9 cellular contexts compared by ENCODE assay signal in genomic region chr6:75935473-75935793, GRCh38.
DNase-seq lines count a peak whose midpoint lies in the region; ATAC-seq and TF ChIP-seq lines count a peak whose summit lies in the region.
"Had no signal": no experiment of that assay in that cellular context is flagged by ENCODE, and none has a peak within 500 bp of the region (broad histone marks: within the 10 kb centered on the region; RNA-seq: fewer than 3 reads in every experiment).

No MANE protein-coding gene starts in this region.

- no peaks in the 10 kb centered on the region for H3K36me3 ChIP-seq in BLaER1 treated with 17β-estradiol and CSF1 and Interleukin-3, amounts not matched to agents 10 nM and 100 nM
- H3K36me3 ChIP-seq in neural progenitor cell, result no peaks in the 10 kb centered on the region

- no peaks in the 10 kb centered on the region for H3K9me3 ChIP-seq in BLaER1 treated with 17β-estradiol and CSF1 and Interleukin-3, amounts not matched to agents 10 nM and 100 nM (replicated peaks in 1 of 11)
- H3K9me3 ChIP-seq in neural progenitor cell (ENCODE audit: low read depth), result no peaks in the 10 kb centered on the region

- H3K4me1 Mint-ChIP-seq in chondrocyte (ENCODE audit: low read depth) (peaks cover 20% of the 10 kb centered on the region), neural progenitor cell (peaks cover 33% of the 10 kb centered on the region)

- TF ChIP-seq CTCF in chondrocyte (IDR thresholded peaks at IDR 0.05) (no peak), neural progenitor cell (IDR thresholded peaks at IDR 0.05) (no peak), GM10266 (IDR thresholded peaks at IDR 0.05; ENCODE audit: control insufficient read depth, insufficient read depth, low read depth, missing control alignments) (no peak)

- H3K9ac ChIP-seq in BLaER1 treated with 17β-estradiol and CSF1 and Interleukin-3, amounts not matched to agents 10 nM and 100 nM, result peak overlapping the region; percentile 26 to 63 (median 55); a peak in 19 of 22 replicates
- no peak overlapping the region for H3K9ac ChIP-seq in neural progenitor cell

- H4K20me1 ChIP-seq in BLaER1 treated with 17β-estradiol and CSF1 and Interleukin-3, amounts not matched to agents 10 nM and 100 nM, result no peaks in the 10 kb centered on the region
- H4K20me1 ChIP-seq in neural progenitor cell (ENCODE audit: low read depth), result no peaks in the 10 kb centered on the region

- H3K9me3 Mint-ChIP-seq in chondrocyte (ENCODE audit: low read depth) (no peaks in the 10 kb centered on the region), neural progenitor cell (peaks cover 3% of the 10 kb centered on the region)

- peak overlapping the region; percentile 49 to 66 (median 55) for H3K4me3 ChIP-seq in BLaER1 treated with 17β-estradiol and CSF1 and Interleukin-3, amounts not matched to agents 10 nM and 100 nM
- peak overlapping the region; percentile 44 for H3K4me3 ChIP-seq in neural progenitor cell

- no peaks in the 10 kb centered on the region for H3K79me2 ChIP-seq in neural progenitor cell (ENCODE audit: low read depth)

- H3K4me2 ChIP-seq in BLaER1 treated with 17β-estradiol and CSF1 and Interleukin-3, amounts not matched to agents 10 nM and 100 nM, result peak overlapping the region; percentile 86 to 97 (median 94)
- H3K4me2 ChIP-seq in neural progenitor cell, result peak overlapping the region; percentile 73

- H3K36me3 Mint-ChIP-seq in chondrocyte (ENCODE audit: low read depth), result peaks cover 2% of the 10 kb centered on the region
- no peaks in the 10 kb centered on the region for H3K36me3 Mint-ChIP-seq in neural progenitor cell

- H3K27ac Mint-ChIP-seq in chondrocyte (ENCODE audit: unreplicated experiment), result no peak overlapping the region
- no peak overlapping the region for H3K27ac Mint-ChIP-seq in neural progenitor cell

- H3K27me3 Mint-ChIP-seq in chondrocyte (ENCODE audit: low read depth) (peaks cover 15% of the 10 kb centered on the region), neural progenitor cell (ENCODE audit: insufficient read depth, low read depth) (peaks cover 10% of the 10 kb centered on the region)

- peak; percentile 24 for ATAC-seq in HG03045 (IDR thresholded peaks at IDR 0.05; ENCODE audit: unreplicated experiment)

- H3K27me3 ChIP-seq in BLaER1 treated with 17β-estradiol and CSF1 and Interleukin-3, amounts not matched to agents 10 nM and 100 nM, result peaks cover 0 to 10% (median 0%) of the 10 kb centered on the region in 11 experiments; a peak in 4 of 22 replicates
- H3K27me3 ChIP-seq in neural progenitor cell, result peaks cover 7% of the 10 kb centered on the region

- DNase-seq in chondrocyte (ENCODE audit: low spot score) (no peak), neural progenitor cell (ENCODE audit: low spot score) (no peak), GM10266 (ENCODE audit: extremely low spot score) (no peak), T-helper 2 cell (no peak), medulla oblongata (ENCODE audit: extremely low spot score) (no peak)
- no peak for DNase-seq in activated CD8-positive, alpha-beta memory T cell treated with anti-CD3 and anti-CD28 coated beads, Interleukin-2, amount 50 U/mL, for 4 hours

- peak overlapping the region; percentile 66 for H2AFZ ChIP-seq in neural progenitor cell (replicated peaks)

- peaks cover 7% of the 10 kb centered on the region for H3F3A ChIP-seq in neural progenitor cell (ENCODE audit: low read depth)

- H3K4me3 Mint-ChIP-seq in chondrocyte (ENCODE audit: unreplicated experiment) (peak overlapping the region; percentile 81), neural progenitor cell (peak overlapping the region; percentile 83)

- peaks cover 0 to 7% (median 5%) of the 10 kb centered on the region in 10 experiments; a peak in 14 of 20 replicates for H3K4me1 ChIP-seq in BLaER1 treated with 17β-estradiol and CSF1 and Interleukin-3, amounts not matched to agents 10 nM and 100 nM
- H3K4me1 ChIP-seq in neural progenitor cell, result peaks cover 18% of the 10 kb centered on the region

- no peak overlapping the region; a peak in 1 of 22 replicates for H3K27ac ChIP-seq in BLaER1 treated with 17β-estradiol and CSF1 and Interleukin-3, amounts not matched to agents 10 nM and 100 nM
- no peak overlapping the region for H3K27ac ChIP-seq in neural progenitor cell
- H3K27ac ChIP-seq: epithelial cell of prostate had no signal
